In genomic region chr5:179373961-179374505, GRCh38 we compare ENCODE assay signal across 20 cellular contexts. TPM values are rescaled to one million over a fixed set of nuclear protein-coding genes. Genes with fewer than 3 reads are reported as not detected.
"Had no signal": no experiment of that assay in that cellular context is flagged by ENCODE, and none has a peak within 500 bp of the region (broad histone marks: within the 10 kb centered on the region; RNA-seq: fewer than 3 reads in every experiment).

No MANE protein-coding gene starts in this region.

- DNase-seq: activated B cell treated with CpG ODN at 0.5 μM for 24 hours; activated CD4-positive, alpha-beta memory T cell treated with anti-CD3 and anti-CD28 coated beads for 36 hours; activated CD4-positive, alpha-beta T cell treated with anti-CD3 and anti-CD28 coated beads for 4 hours; activated naive CD4-positive, alpha-beta T cell treated with Interleukin-2 at 50 U/mL for 16 hours; activated naive CD8-positive, alpha-beta T cell treated with anti-CD3 and anti-CD28 coated beads, Interleukin-2, amount 10 ng/mL, durations not matched to agents 7 days and 5 days; central memory CD4-positive, alpha-beta T cell; colonic mucosa; effector CD4-positive, alpha-beta T cell; immature natural killer cell; naive thymus-derived CD4-positive, alpha-beta T cell; stimulated activated naive B cell treated with anti-CD40 and anti-IgM and Interleukin-4, amounts not matched to agents 10 μg/mL and 1 μg/mL and 100 μg/mL, for 72 hours; SW 1271; thyroid gland had no signal

- H3K4me1 Mint-ChIP-seq: activated B cell treated with CpG ODN at 0.5 μM for 24 hours; activated naive CD8-positive, alpha-beta T cell treated with anti-CD3 and anti-CD28 coated beads, Interleukin-2, amount 10 ng/mL, durations not matched to agents 7 days and 5 days; immature natural killer cell; memory B cell; stimulated activated naive B cell treated with anti-CD40 and anti-IgM and Interleukin-4, amounts not matched to agents 10 μg/mL and 1 μg/mL and 100 μg/mL, for 72 hours had no signal

- H3K36me3 Mint-ChIP-seq: activated CD4-positive, alpha-beta memory T cell treated with anti-CD3 and anti-CD28 coated beads for 36 hours; activated naive CD8-positive, alpha-beta T cell treated with anti-CD3 and anti-CD28 coated beads, Interleukin-2, amount 10 ng/mL, durations not matched to agents 7 days and 5 days; brain; immature natural killer cell; memory B cell; naive thymus-derived CD4-positive, alpha-beta T cell; stimulated activated naive B cell treated with anti-CD40 and anti-IgM and Interleukin-4, amounts not matched to agents 10 μg/mL and 1 μg/mL and 100 μg/mL, for 72 hours had no signal

- ATAC-seq: gastroesophageal sphincter; naive thymus-derived CD4-positive, alpha-beta T cell; stimulated activated naive B cell treated with anti-CD40 and anti-IgM and Interleukin-4, amounts not matched to agents 10 μg/mL and 1 μg/mL and 100 μg/mL, for 72 hours had no signal

- H3K27me3 Mint-ChIP-seq: activated B cell treated with CpG ODN at 0.5 μM for 24 hours; activated CD4-positive, alpha-beta memory T cell treated with anti-CD3 and anti-CD28 coated beads for 36 hours; activated naive CD8-positive, alpha-beta T cell treated with anti-CD3 and anti-CD28 coated beads, Interleukin-2, amount 10 ng/mL, durations not matched to agents 7 days and 5 days had no signal

- H3K4me3 Mint-ChIP-seq: activated B cell treated with CpG ODN at 0.5 μM for 24 hours; activated CD4-positive, alpha-beta memory T cell treated with anti-CD3 and anti-CD28 coated beads for 36 hours; activated naive CD8-positive, alpha-beta T cell treated with anti-CD3 and anti-CD28 coated beads, Interleukin-2, amount 10 ng/mL, durations not matched to agents 7 days and 5 days; brain; immature natural killer cell; memory B cell; naive thymus-derived CD4-positive, alpha-beta T cell; stimulated activated naive B cell treated with anti-CD40 and anti-IgM and Interleukin-4, amounts not matched to agents 10 μg/mL and 1 μg/mL and 100 μg/mL, for 72 hours had no signal

- H3K9me3 ChIP-seq: colonic mucosa, esophagus muscularis mucosa, gastroesophageal sphincter, thyroid gland, vagina had no signal

- H3K36me3 ChIP-seq: colonic mucosa, esophagus muscularis mucosa, gastroesophageal sphincter, thyroid gland, vagina had no signal

- H3K4me3 ChIP-seq: colonic mucosa, esophagus muscularis mucosa, gastroesophageal sphincter, thyroid gland, vagina had no signal

- H3K27ac Mint-ChIP-seq: activated B cell treated with CpG ODN at 0.5 μM for 24 hours; activated CD4-positive, alpha-beta memory T cell treated with anti-CD3 and anti-CD28 coated beads for 36 hours; activated naive CD8-positive, alpha-beta T cell treated with anti-CD3 and anti-CD28 coated beads, Interleukin-2, amount 10 ng/mL, durations not matched to agents 7 days and 5 days; immature natural killer cell; memory B cell; stimulated activated naive B cell treated with anti-CD40 and anti-IgM and Interleukin-4, amounts not matched to agents 10 μg/mL and 1 μg/mL and 100 μg/mL, for 72 hours had no signal

- H3K9me3 Mint-ChIP-seq: activated B cell treated with CpG ODN at 0.5 μM for 24 hours; activated CD4-positive, alpha-beta memory T cell treated with anti-CD3 and anti-CD28 coated beads for 36 hours; activated naive CD8-positive, alpha-beta T cell treated with anti-CD3 and anti-CD28 coated beads, Interleukin-2, amount 10 ng/mL, durations not matched to agents 7 days and 5 days; brain; immature natural killer cell; memory B cell; stimulated activated naive B cell treated with anti-CD40 and anti-IgM and Interleukin-4, amounts not matched to agents 10 μg/mL and 1 μg/mL and 100 μg/mL, for 72 hours had no signal

- H3K27ac ChIP-seq: colonic mucosa, esophagus muscularis mucosa, gastroesophageal sphincter, parathyroid adenoma, thyroid gland, vagina had no signal

- H3K4me1 ChIP-seq: colonic mucosa, esophagus muscularis mucosa, gastroesophageal sphincter, parathyroid adenoma, thyroid gland, vagina had no signal

- H3K27me3 ChIP-seq: colonic mucosa, esophagus muscularis mucosa, gastroesophageal sphincter, thyroid gland, vagina had no signal

RNA-seq across cellular contexts. Expression of gene ADAMTS2, which starts 28.8 kb away (rescaled TPM):
- total RNA-seq: activated B cell treated with CpG ODN at 0.5 μM for 24 hours; activated CD4-positive, alpha-beta memory T cell treated with anti-CD3 and anti-CD28 coated beads for 36 hours; activated naive CD8-positive, alpha-beta T cell treated with anti-CD3 and anti-CD28 coated beads, Interleukin-2, amount 10 ng/mL, durations not matched to agents 7 days and 5 days; naive thymus-derived CD4-positive, alpha-beta T cell; T-helper 2 cell treated with Interferon-gamma antibody and Interleukin-4, amounts not matched to agents 100 ng/mL and 5 ng/mL, for 36 hours had no signal
- polyA plus RNA-seq: naive thymus-derived CD4-positive, alpha-beta T cell had no signal
